In genomic region chr19:19822148-19822429, GRCh38 we compare ENCODE assay signal across 8 cellular contexts. TPM values are rescaled to one million over a fixed set of nuclear protein-coding genes. Genes with fewer than 3 reads are reported as not detected.
DNase-seq lines count a peak whose midpoint lies in the region; ATAC-seq, FAIRE-seq and TF ChIP-seq lines count a peak whose summit lies in the region.

No MANE protein-coding gene starts in this region.

- H3K9me3 Mint-ChIP-seq in CD14-positive monocyte = peaks cover 37 to 97% (median 91%) of the 10 kb centered on the region in 7 donors
- peaks cover 77% of the 10 kb centered on the region for H3K9me3 Mint-ChIP-seq in nephron

- H3K4me3 Mint-ChIP-seq in CD14-positive monocyte (peak overlapping the region; percentile 82 to 99), nephron (peak overlapping the region; percentile 73 to 92 (median 76))

- TF ChIP-seq CTCF in CD14-positive monocyte (IDR thresholded peaks at IDR 0.05) = no peak
- TF ChIP-seq CTCF in nephron (IDR thresholded peaks at IDR 0.05; ENCODE audit: unreplicated experiment in 3 of 3) = no peak
- TF ChIP-seq CTCF in GM20000 (IDR thresholded peaks at IDR 0.05; ENCODE audit: extremely low read depth, missing control alignments) = no peak

- H3K4me1 ChIP-seq in NT2/D1 (ENCODE audit: insufficient read depth, insufficient read length) (no peaks in the 10 kb centered on the region), duodenal mucosa (ENCODE audit: control insufficient read depth in 1 of 2, insufficient read depth in 2 of 2, low read length in 2 of 2) (no peaks in the 10 kb centered on the region)

- H3K9me3 ChIP-seq in NT2/D1 (ENCODE audit: insufficient read depth, low read length) = peaks cover 6% of the 10 kb centered on the region
- H3K9me3 ChIP-seq in duodenal mucosa (ENCODE audit: control insufficient read depth in 1 of 2, low read length in 2 of 2) = peaks cover 8 to 17% of the 10 kb centered on the region in 2 donors

- H3K27me3 Mint-ChIP-seq in CD14-positive monocyte (ENCODE audit: low read depth in 3 of 3) (peaks cover 0 to 4% (median 0%) of the 10 kb centered on the region in 3 donors), nephron (ENCODE audit: low read depth) (no peaks in the 10 kb centered on the region)

- DNase-seq in CD14-positive monocyte (ENCODE audit: low spot score) = no peak
- no peak for DNase-seq in NT2/D1 (ENCODE audit: low read depth, low spot score)
- no peak for DNase-seq in GM20000 (ENCODE audit: low spot score)
- DNase-seq in HTR-8/SVneo (ENCODE audit: insufficient read length, low spot score) = no peak

- H3K9ac ChIP-seq in NT2/D1 (ENCODE audit: insufficient read length, low read depth) = peak overlapping the region; percentile 61
- H3K9ac ChIP-seq in duodenal mucosa (ENCODE audit: low read depth in 1 of 2, low read length in 2 of 2) = no peak overlapping the region

- H3K27ac Mint-ChIP-seq in CD14-positive monocyte (peak overlapping the region in 4 of 7 donors; percentile 43 to 81 (median 70)), nephron (peak overlapping the region in 1 of 3 experiments; percentile 97)

- H3K36me3 ChIP-seq in NT2/D1 (ENCODE audit: insufficient read depth, insufficient read length, low read length) (peaks cover 24% of the 10 kb centered on the region), duodenal mucosa (ENCODE audit: control insufficient read depth in 1 of 2, insufficient read depth in 2 of 2, low read length in 2 of 2) (peaks cover 0 to 14% of the 10 kb centered on the region in 2 donors)

- H3K4me1 Mint-ChIP-seq in CD14-positive monocyte (peaks cover 9% of the 10 kb centered on the region), nephron (no peaks in the 10 kb centered on the region)

- H3K36me3 Mint-ChIP-seq in CD14-positive monocyte = peaks cover 25 to 34% of the 10 kb centered on the region in 2 donors
- peaks cover 71% of the 10 kb centered on the region for H3K36me3 Mint-ChIP-seq in nephron (ENCODE audit: low read depth)

- H3K27me3 ChIP-seq in NT2/D1 (ENCODE audit: insufficient read depth, insufficient read length) = no peaks in the 10 kb centered on the region
- no peaks in the 10 kb centered on the region for H3K27me3 ChIP-seq in duodenal mucosa (ENCODE audit: control insufficient read depth in 1 of 2, insufficient read depth in 2 of 2, low read length in 2 of 2)

- FAIRE-seq in HTR-8/SVneo (lab: Jason Lieb, UNC) = no peak

- intact Hi-C loops in CD14-positive monocyte (cut with micrococcal nuclease) = loop anchor here (5.0 kb wide), 3 partner anchors 45 to 155 kb away; partner anchors contain the start of genes ZNF101 (in 1 of the 2) and ZNF253 (in 1 of the 2)

- H3K27ac ChIP-seq in duodenal mucosa (ENCODE audit: low read depth, low read length) = no peak overlapping the region

- ATAC-seq in HG02678 (IDR thresholded peaks at IDR 0.05; ENCODE audit: unreplicated experiment) (no peak), GM21360 (IDR thresholded peaks at IDR 0.05; ENCODE audit: unreplicated experiment) (no peak)

- H3K4me3 ChIP-seq in NT2/D1 (ENCODE audit: insufficient read length, low read depth) (peak overlapping the region; percentile 89), duodenal mucosa (ENCODE audit: low read depth in 1 of 2, low read length in 2 of 2) (peak overlapping the region; percentile 88 to 94)

RNA-seq across cellular contexts. Expression of gene ZNF506, which starts 0.5 kb away (rescaled TPM):
- 1 to 10 TPM; 4.1 to 8.3 TPM for polyA plus RNA-seq in CD14-positive monocyte

RNA-seq across cellular contexts. Expression of gene ZNF253, which starts 43.6 kb away (rescaled TPM):
- polyA plus RNA-seq in CD14-positive monocyte = 1 to 10 TPM in 1 of 2 donors, under 1 TPM in 1; 0.45 to 1.5 TPM
